In the genomic region with DNA sequence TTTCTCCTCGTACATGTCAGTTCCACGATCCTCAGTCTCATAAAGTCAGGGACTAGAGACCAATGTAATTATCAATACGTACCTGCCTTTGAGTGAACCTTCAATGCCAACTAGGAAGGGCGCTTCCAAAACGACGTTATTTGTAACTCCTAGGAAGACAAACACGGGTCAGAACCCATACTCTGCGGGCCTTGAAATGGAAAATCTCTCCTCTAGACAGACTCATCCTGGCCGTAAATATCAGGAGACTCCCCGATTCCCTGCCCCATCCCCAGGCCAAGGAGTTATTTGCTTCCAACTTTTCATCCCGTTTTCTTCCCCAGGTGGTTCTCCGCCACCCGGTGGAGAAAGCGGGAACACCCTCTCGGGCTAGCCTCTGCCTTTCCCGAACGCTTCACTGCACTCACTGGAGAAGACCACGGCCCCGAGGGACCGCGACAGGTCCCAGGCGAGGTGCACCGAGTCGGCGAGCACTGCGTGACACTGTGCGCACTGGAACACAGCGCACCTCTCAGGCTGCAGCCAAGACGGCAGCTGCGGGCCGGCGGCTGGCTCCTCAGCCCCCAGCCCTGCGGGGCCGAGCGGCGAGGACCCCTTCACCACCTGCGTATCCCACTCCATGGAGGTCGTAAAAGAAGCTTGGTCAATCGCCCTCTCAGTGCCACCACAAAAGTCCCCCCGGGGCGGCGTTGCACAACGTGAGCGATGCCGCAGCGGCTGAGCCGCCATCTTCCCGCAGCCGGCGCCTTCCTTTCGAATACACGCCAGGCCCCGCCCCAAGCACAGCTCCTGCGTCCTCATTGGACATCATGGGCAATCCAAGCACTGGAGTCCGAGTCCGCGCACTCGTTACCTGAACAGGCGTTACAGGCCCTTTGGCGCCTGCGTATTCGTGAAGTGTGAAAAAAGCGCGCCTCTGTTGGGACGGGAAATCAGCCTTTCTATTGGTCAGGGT, we compare ENCODE assay signal across 1 cellular context.
TF ChIP-seq lines count a peak whose summit lies in the region.

A gene (minus strand): TSS at position 759 of the 955 bp plus-strand sequence. CDS start 30 bp downstream, at position 729.

TF ChIP-seq in HepG2, 621 proteins besides CTCF, POLR2A, EP300 and RAD21 (continued from another document and continues in another):
- TF ChIP-seq, protein P1, sequence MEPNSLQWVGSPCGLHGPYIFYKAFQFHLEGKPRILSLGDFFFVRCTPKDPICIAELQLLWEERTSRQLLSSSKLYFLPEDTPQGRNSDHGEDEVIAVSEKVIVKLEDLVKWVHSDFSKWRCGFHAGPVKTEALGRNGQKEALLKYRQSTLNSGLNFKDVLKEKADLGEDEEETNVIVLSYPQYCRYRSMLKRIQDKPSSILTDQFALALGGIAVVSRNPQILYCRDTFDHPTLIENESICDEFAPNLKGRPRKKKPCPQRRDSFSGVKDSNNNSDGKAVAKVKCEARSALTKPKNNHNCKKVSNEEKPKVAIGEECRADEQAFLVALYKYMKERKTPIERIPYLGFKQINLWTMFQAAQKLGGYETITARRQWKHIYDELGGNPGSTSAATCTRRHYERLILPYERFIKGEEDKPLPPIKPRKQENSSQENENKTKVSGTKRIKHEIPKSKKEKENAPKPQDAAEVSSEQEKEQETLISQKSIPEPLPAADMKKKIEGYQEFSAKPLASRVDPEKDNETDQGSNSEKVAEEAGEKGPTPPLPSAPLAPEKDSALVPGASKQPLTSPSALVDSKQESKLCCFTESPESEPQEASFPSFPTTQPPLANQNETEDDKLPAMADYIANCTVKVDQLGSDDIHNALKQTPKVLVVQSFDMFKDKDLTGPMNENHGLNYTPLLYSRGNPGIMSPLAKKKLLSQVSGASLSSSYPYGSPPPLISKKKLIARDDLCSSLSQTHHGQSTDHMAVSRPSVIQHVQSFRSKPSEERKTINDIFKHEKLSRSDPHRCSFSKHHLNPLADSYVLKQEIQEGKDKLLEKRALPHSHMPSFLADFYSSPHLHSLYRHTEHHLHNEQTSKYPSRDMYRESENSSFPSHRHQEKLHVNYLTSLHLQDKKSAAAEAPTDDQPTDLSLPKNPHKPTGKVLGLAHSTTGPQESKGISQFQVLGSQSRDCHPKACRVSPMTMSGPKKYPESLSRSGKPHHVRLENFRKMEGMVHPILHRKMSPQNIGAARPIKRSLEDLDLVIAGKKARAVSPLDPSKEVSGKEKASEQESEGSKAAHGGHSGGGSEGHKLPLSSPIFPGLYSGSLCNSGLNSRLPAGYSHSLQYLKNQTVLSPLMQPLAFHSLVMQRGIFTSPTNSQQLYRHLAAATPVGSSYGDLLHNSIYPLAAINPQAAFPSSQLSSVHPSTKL (CRISPR knock-in tag; IDR thresholded peaks at IDR 0.05): no peak; the same call in 1 of the 2 replicates
- TF ChIP-seq, protein P2, sequence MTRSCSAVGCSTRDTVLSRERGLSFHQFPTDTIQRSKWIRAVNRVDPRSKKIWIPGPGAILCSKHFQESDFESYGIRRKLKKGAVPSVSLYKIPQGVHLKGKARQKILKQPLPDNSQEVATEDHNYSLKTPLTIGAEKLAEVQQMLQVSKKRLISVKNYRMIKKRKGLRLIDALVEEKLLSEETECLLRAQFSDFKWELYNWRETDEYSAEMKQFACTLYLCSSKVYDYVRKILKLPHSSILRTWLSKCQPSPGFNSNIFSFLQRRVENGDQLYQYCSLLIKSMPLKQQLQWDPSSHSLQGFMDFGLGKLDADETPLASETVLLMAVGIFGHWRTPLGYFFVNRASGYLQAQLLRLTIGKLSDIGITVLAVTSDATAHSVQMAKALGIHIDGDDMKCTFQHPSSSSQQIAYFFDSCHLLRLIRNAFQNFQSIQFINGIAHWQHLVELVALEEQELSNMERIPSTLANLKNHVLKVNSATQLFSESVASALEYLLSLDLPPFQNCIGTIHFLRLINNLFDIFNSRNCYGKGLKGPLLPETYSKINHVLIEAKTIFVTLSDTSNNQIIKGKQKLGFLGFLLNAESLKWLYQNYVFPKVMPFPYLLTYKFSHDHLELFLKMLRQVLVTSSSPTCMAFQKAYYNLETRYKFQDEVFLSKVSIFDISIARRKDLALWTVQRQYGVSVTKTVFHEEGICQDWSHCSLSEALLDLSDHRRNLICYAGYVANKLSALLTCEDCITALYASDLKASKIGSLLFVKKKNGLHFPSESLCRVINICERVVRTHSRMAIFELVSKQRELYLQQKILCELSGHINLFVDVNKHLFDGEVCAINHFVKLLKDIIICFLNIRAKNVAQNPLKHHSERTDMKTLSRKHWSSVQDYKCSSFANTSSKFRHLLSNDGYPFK (CRISPR knock-in tag; IDR thresholded peaks at IDR 0.05; ENCODE audit: borderline replicate concordance): peak; percentile 61; the same call in 1 of the 2 replicates
- TF ChIP-seq ZNF879 (CRISPR knock-in tag; IDR thresholded peaks at IDR 0.05): no peak
- no peak for TF ChIP-seq ZNF326 (CRISPR knock-in tag; IDR thresholded peaks at IDR 0.05; ENCODE audit: borderline replicate concordance)
- TF ChIP-seq ZNF180 (CRISPR knock-in tag; IDR thresholded peaks at IDR 0.05; ENCODE audit: borderline replicate concordance, low read depth): no peak
- no peak for TF ChIP-seq EED (CRISPR knock-in tag; IDR thresholded peaks at IDR 0.05)
- TF ChIP-seq ZMYM4 (CRISPR knock-in tag; IDR thresholded peaks at IDR 0.05): peak; percentile 97
- no peak for TF ChIP-seq CBX2 (IDR thresholded peaks at IDR 0.05; ENCODE audit: low read depth, low read length)
- TF ChIP-seq CBX2 (CRISPR knock-in tag; IDR thresholded peaks at IDR 0.05; ENCODE audit: low read depth): no peak
- TF ChIP-seq, protein P3, sequence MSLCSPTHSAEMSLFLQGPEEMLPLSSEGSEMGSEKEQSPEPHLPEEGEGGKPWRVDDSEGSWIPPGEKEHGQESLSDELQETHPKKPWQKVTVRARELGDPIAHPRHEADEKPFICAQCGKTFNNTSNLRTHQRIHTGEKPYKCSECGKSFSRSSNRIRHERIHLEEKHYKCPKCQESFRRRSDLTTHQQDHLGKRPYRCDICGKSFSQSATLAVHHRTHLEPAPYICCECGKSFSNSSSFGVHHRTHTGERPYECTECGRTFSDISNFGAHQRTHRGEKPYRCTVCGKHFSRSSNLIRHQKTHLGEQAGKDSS (CRISPR knock-in tag; IDR thresholded peaks at IDR 0.05; ENCODE audit: borderline replicate concordance, low read depth): 0 out of 2 replicates have a peak, but pooled peaks have one; percentile 56
- TF ChIP-seq IRF2 (CRISPR knock-in tag; IDR thresholded peaks at IDR 0.05): no peak
- 0 out of 2 replicates have a peak, but pooled peaks have one; percentile 50 for TF ChIP-seq ZFP41 (CRISPR knock-in tag; IDR thresholded peaks at IDR 0.05; ENCODE audit: borderline replicate concordance)
- no peak for TF ChIP-seq ZSCAN21 (CRISPR knock-in tag; IDR thresholded peaks at IDR 0.05; ENCODE audit: borderline replicate concordance)
- TF ChIP-seq REPIN1 (CRISPR knock-in tag; IDR thresholded peaks at IDR 0.05; ENCODE audit: borderline replicate concordance, low read depth): peak; percentile 28
- 0 out of 2 replicates have a peak, but pooled peaks have one; percentile 24 for TF ChIP-seq ZNF550 (CRISPR knock-in tag; IDR thresholded peaks at IDR 0.05; ENCODE audit: borderline replicate concordance)
- TF ChIP-seq HDAC6 (IDR thresholded peaks at IDR 0.05; ENCODE audit: low read depth, low read length): no peak
- no peak for TF ChIP-seq KLF6 (CRISPR knock-in tag; IDR thresholded peaks at IDR 0.05)
- TF ChIP-seq ZC3H4 (CRISPR knock-in tag; IDR thresholded peaks at IDR 0.05; ENCODE audit: borderline replicate concordance): no peak
- TF ChIP-seq GZF1 (CRISPR knock-in tag; IDR thresholded peaks at IDR 0.05): peak; percentile 61; the same call in 1 of the 2 replicates
- peak; percentile 66 for TF ChIP-seq ZNF883 (CRISPR knock-in tag; IDR thresholded peaks at IDR 0.05; ENCODE audit: not compliant biosample characterization)
- TF ChIP-seq TGIF2 (CRISPR knock-in tag; IDR thresholded peaks at IDR 0.05): no peak
- TF ChIP-seq, protein P4, sequence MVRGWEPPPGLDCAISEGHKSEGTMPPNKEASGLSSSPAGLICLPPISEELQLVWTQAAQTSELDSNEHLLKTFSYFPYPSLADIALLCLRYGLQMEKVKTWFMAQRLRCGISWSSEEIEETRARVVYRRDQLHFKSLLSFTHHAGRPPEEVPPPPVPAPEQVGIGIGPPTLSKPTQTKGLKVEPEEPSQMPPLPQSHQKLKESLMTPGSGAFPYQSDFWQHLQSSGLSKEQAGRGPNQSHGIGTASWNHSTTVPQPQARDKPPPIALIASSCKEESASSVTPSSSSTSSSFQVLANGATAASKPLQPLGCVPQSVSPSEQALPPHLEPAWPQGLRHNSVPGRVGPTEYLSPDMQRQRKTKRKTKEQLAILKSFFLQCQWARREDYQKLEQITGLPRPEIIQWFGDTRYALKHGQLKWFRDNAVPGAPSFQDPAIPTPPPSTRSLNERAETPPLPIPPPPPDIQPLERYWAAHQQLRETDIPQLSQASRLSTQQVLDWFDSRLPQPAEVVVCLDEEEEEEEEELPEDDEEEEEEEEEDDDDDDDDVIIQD (CRISPR knock-in tag; IDR thresholded peaks at IDR 0.05; ENCODE audit: low read depth): peak; percentile 89; the same call in 1 of the 2 replicates
- no peak for TF ChIP-seq ZNF644 (CRISPR knock-in tag; IDR thresholded peaks at IDR 0.05; ENCODE audit: low read depth)
- no peak for TF ChIP-seq SIX4 (CRISPR knock-in tag; IDR thresholded peaks at IDR 0.05)
- TF ChIP-seq SRSF9 (IDR thresholded peaks at IDR 0.05; ENCODE audit: borderline replicate concordance, insufficient read depth, low read depth, low read length, poor library complexity, severe bottlenecking): no peak
- TF ChIP-seq, protein P5, sequence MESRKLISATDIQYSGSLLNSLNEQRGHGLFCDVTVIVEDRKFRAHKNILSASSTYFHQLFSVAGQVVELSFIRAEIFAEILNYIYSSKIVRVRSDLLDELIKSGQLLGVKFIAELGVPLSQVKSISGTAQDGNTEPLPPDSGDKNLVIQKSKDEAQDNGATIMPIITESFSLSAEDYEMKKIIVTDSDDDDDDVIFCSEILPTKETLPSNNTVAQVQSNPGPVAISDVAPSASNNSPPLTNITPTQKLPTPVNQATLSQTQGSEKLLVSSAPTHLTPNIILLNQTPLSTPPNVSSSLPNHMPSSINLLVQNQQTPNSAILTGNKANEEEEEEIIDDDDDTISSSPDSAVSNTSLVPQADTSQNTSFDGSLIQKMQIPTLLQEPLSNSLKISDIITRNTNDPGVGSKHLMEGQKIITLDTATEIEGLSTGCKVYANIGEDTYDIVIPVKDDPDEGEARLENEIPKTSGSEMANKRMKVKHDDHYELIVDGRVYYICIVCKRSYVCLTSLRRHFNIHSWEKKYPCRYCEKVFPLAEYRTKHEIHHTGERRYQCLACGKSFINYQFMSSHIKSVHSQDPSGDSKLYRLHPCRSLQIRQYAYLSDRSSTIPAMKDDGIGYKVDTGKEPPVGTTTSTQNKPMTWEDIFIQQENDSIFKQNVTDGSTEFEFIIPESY (CRISPR knock-in tag; IDR thresholded peaks at IDR 0.05): no peak
- TF ChIP-seq KDM5A (IDR thresholded peaks at IDR 0.05; ENCODE audit: borderline replicate concordance, low read length): peak; percentile 75
- no peak for TF ChIP-seq ZNF329 (CRISPR knock-in tag; IDR thresholded peaks at IDR 0.05; ENCODE audit: low read depth)
- no peak for TF ChIP-seq SMARCC2 (IDR thresholded peaks at IDR 0.05)
- TF ChIP-seq, protein P6, sequence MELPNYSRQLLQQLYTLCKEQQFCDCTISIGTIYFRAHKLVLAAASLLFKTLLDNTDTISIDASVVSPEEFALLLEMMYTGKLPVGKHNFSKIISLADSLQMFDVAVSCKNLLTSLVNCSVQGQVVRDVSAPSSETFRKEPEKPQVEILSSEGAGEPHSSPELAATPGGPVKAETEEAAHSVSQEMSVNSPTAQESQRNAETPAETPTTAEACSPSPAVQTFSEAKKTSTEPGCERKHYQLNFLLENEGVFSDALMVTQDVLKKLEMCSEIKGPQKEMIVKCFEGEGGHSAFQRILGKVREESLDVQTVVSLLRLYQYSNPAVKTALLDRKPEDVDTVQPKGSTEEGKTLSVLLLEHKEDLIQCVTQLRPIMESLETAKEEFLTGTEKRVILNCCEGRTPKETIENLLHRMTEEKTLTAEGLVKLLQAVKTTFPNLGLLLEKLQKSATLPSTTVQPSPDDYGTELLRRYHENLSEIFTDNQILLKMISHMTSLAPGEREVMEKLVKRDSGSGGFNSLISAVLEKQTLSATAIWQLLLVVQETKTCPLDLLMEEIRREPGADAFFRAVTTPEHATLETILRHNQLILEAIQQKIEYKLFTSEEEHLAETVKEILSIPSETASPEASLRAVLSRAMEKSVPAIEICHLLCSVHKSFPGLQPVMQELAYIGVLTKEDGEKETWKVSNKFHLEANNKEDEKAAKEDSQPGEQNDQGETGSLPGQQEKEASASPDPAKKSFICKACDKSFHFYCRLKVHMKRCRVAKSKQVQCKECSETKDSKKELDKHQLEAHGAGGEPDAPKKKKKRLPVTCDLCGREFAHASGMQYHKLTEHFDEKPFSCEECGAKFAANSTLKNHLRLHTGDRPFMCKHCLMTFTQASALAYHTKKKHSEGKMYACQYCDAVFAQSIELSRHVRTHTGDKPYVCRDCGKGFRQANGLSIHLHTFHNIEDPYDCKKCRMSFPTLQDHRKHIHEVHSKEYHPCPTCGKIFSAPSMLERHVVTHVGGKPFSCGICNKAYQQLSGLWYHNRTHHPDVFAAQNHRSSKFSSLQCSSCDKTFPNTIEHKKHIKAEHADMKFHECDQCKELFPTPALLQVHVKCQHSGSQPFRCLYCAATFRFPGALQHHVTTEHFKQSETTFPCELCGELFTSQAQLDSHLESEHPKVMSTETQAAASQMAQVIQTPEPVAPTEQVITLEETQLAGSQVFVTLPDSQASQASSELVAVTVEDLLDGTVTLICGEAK (IDR thresholded peaks at IDR 0.05): no peak
- TF ChIP-seq, protein P6 (CRISPR knock-in tag; IDR thresholded peaks at IDR 0.05): 0 out of 2 replicates have a peak, but pooled peaks have one; percentile 12
- TF ChIP-seq, protein P7, sequence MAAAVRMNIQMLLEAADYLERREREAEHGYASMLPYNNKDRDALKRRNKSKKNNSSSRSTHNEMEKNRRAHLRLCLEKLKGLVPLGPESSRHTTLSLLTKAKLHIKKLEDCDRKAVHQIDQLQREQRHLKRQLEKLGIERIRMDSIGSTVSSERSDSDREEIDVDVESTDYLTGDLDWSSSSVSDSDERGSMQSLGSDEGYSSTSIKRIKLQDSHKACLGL (CRISPR knock-in tag; IDR thresholded peaks at IDR 0.05): peak; percentile 49; the same call in 1 of the 2 replicates
